ENCODE assay signal across 2 cellular contexts in genomic region chr2:74516070-74516633, GRCh38.
TF ChIP-seq lines count a peak whose summit lies in the region.

No MANE protein-coding gene starts in this region.

TF ChIP-seq in SK-N-SH, 30 proteins besides CTCF, POLR2A, EP300 and RAD21 (continued from another document):
- TF ChIP-seq ZBTB33 (IDR thresholded peaks at IDR 0.05; ENCODE audit: borderline replicate concordance, low read depth): no peak
- no peak for TF ChIP-seq PBX3 (IDR thresholded peaks at IDR 0.05)
- TF ChIP-seq MEF2A (IDR thresholded peaks at IDR 0.05; ENCODE audit: borderline replicate concordance, low read depth): no peak
- no peak for TF ChIP-seq TEAD4 (IDR thresholded peaks at IDR 0.05; ENCODE audit: borderline replicate concordance, insufficient read depth)
- TF ChIP-seq SIN3A (IDR thresholded peaks at IDR 0.05; ENCODE audit: borderline replicate concordance, low read depth, low read length): no peak
- no peak for TF ChIP-seq FOSL2 (IDR thresholded peaks at IDR 0.05; ENCODE audit: borderline replicate concordance, low read depth)
- TF ChIP-seq GABPA (IDR thresholded peaks at IDR 0.05; ENCODE audit: low read depth): no peak
- no peak for TF ChIP-seq ELF1 (IDR thresholded peaks at IDR 0.05)
- TF ChIP-seq FOXJ3 (CRISPR knock-in tag; IDR thresholded peaks at IDR 0.05): no peak
- no peak for TF ChIP-seq CHD2 (IDR thresholded peaks at IDR 0.05; ENCODE audit: low read length, partially characterized antibody)
- no peak for TF ChIP-seq USF1 (IDR thresholded peaks at IDR 0.05; ENCODE audit: borderline replicate concordance, low read depth)
- TF ChIP-seq TCF12 (IDR thresholded peaks at IDR 0.05): no peak
- TF ChIP-seq MAX (IDR thresholded peaks at IDR 0.05; ENCODE audit: low read depth): no peak
- TF ChIP-seq MXI1 (IDR thresholded peaks at IDR 0.05; ENCODE audit: low read depth, low read length): no peak
- TF ChIP-seq IRF3 (IDR thresholded peaks at IDR 0.05; ENCODE audit: low read depth, low read length): no peak

TF ChIP-seq in SK-N-SH treated with all-trans-retinoic acid at 6 μM for 48 hours, 23 proteins besides CTCF, POLR2A, EP300 and RAD21 (continued from another document):
- TF ChIP-seq PATZ1 (CRISPR knock-in tag; IDR thresholded peaks at IDR 0.05; ENCODE audit: borderline replicate concordance): no peak
- no peak for TF ChIP-seq ZFP30 (CRISPR knock-in tag; IDR thresholded peaks at IDR 0.05)
- no peak for TF ChIP-seq GLIS3 (CRISPR knock-in tag; IDR thresholded peaks at IDR 0.05)
- no peak for TF ChIP-seq ZC3H10 (CRISPR knock-in tag; IDR thresholded peaks at IDR 0.05)
- no peak for TF ChIP-seq CSDC2 (CRISPR knock-in tag; IDR thresholded peaks at IDR 0.05)
- no peak for TF ChIP-seq CREB5 (CRISPR knock-in tag; IDR thresholded peaks at IDR 0.05; ENCODE audit: low read depth)
- TF ChIP-seq ISL1 (CRISPR knock-in tag; IDR thresholded peaks at IDR 0.05): no peak
- TF ChIP-seq BACH2 (CRISPR knock-in tag; IDR thresholded peaks at IDR 0.05; ENCODE audit: borderline replicate concordance): no peak
- TF ChIP-seq ZNF70 (CRISPR knock-in tag; IDR thresholded peaks at IDR 0.05): no peak
- no peak for TF ChIP-seq ESRRG (CRISPR knock-in tag; IDR thresholded peaks at IDR 0.05)
